In genomic region chr1:107570768-107571167, GRCh38 we compare ENCODE assay signal across 24 cellular contexts.
"Had no signal": no experiment of that assay in that cellular context is flagged by ENCODE, and none has a peak within 500 bp of the region (broad histone marks: within the 10 kb centered on the region; RNA-seq: fewer than 3 reads in every experiment).

No MANE protein-coding gene starts in this region.

- H3K27ac ChIP-seq: ascending aorta, cardiac muscle cell, SJSA1 had no signal

- H3K36me3 ChIP-seq: ascending aorta, cardiac muscle cell, MG63, SJSA1 had no signal

- H3K4me3 ChIP-seq: ascending aorta, cardiac muscle cell, MG63, SJSA1 had no signal

- H3K27me3 ChIP-seq: ascending aorta, cardiac muscle cell, MG63, SJSA1 had no signal

- H3K9me3 ChIP-seq: ascending aorta, MG63, SJSA1, SK-N-SH had no signal

- H3K4me2 ChIP-seq: SK-N-SH had no signal

- H3K4me1 ChIP-seq: ascending aorta, SJSA1 had no signal

- H3K9ac ChIP-seq: SK-N-SH had no signal

- DNase-seq: activated CD4-positive, alpha-beta T cell treated with anti-CD3 and anti-CD28 coated beads, Interleukin-2, amount 10 ng/mL, durations not matched to agents 24 days and 14 days; activated CD4-positive, alpha-beta T cell treated with anti-CD3 and anti-CD28 coated beads, Interleukin-2, amount 50 U/mL, for 4 hours; activated CD8-positive, alpha-beta T cell treated with anti-CD3 and anti-CD28 coated beads for 36 hours; activated effector memory CD4-positive, alpha-beta T cell treated with anti-CD3 and anti-CD28 coated beads, Interleukin-2, amount 50 U/mL, for 16 hours; activated naive CD4-positive, alpha-beta T cell; activated naive CD8-positive, alpha-beta T cell treated with anti-CD3 and anti-CD28 coated beads, Interleukin-2, amount 10 ng/mL, durations not matched to agents 7 days and 5 days; activated T-cell treated with anti-CD3 and anti-CD28 coated beads, Interleukin-2, amount 50 U/mL, for 1 hour; activated T-cell treated with anti-CD3 and anti-CD28 coated beads, Interleukin-2, amount 50 U/mL, for 72 hours; amygdala; Kasumi-1; KG1; MG63; NCI-H1048; NCI-H1105 treated with DMSO at 0.1 percent for 48 hours; NCI-H1436; NCI-H1694 treated with DMSO at 0.1 percent for 48 hours; NCI-H2029; NCI-H345; NCI-H524 treated with DMSO at 0.1 percent for 48 hours; SHP77 treated with DMSO at 0.1 percent for 48 hours; SK-N-SH had no signal
